In genomic region chr7:67843001-67843400, GRCh38 we compare ENCODE assay signal across 14 cellular contexts.
A peak's percentile ranks its signal among the peaks of the same experiment; 100 is the strongest.
DNase-seq lines count a peak whose midpoint lies in the region; ATAC-seq and TF ChIP-seq lines count a peak whose summit lies in the region.
"Had no signal": no experiment of that assay in that cellular context is flagged by ENCODE, and none has a peak within 500 bp of the region (broad histone marks: within the 10 kb centered on the region; RNA-seq: fewer than 3 reads in every experiment).

No MANE protein-coding gene starts in this region.

- peaks cover 5% of the 10 kb centered on the region for H3K9me3 ChIP-seq in endodermal cell (ENCODE audit: control insufficient read depth, low read length)
- no peaks in the 10 kb centered on the region for H3K9me3 ChIP-seq in PC-3 (ENCODE audit: low read length)
- H3K9me3 ChIP-seq in Peyer's patch = no peaks in the 10 kb centered on the region
- H3K9me3 ChIP-seq: BLaER1 had no signal

- intact Hi-C loops in PC-3 (cut with micrococcal nuclease) = no loop called here

- no TSS peak for BruUV-seq in PC-3 (replicated peaks; lab: Mats Ljungman, UMichigan)

- H3K27me3 ChIP-seq in endodermal cell (ENCODE audit: control insufficient read depth, insufficient read depth, low read length, poor library complexity, severe bottlenecking) (no peaks in the 10 kb centered on the region), PC-3 (ENCODE audit: low read length) (no peaks in the 10 kb centered on the region), Peyer's patch (no peaks in the 10 kb centered on the region)
- H3K27me3 ChIP-seq: BLaER1 had no signal

- no peak for TF ChIP-seq POLR2A in Peyer's patch (IDR thresholded peaks at IDR 0.05)

- H3K27ac ChIP-seq in endodermal cell (ENCODE audit: low read depth, low read length) = no peak overlapping the region
- H3K27ac ChIP-seq in PC-3 (ENCODE audit: low read length) = no peak overlapping the region
- H3K27ac ChIP-seq in Peyer's patch = no peak overlapping the region
- H3K27ac ChIP-seq: BLaER1, GM23248 had no signal

- CTCF ChIA-PET in PC-3 (lab: Charles Lee) = no interaction called here

- peaks cover 15% of the 10 kb centered on the region for H3K4me1 ChIP-seq in endodermal cell (ENCODE audit: control insufficient read depth, insufficient read depth, low read length)
- no peaks in the 10 kb centered on the region for H3K4me1 ChIP-seq in PC-3 (ENCODE audit: insufficient read depth, low read length)
- no peaks in the 10 kb centered on the region for H3K4me1 ChIP-seq in Peyer's patch
- H3K4me1 ChIP-seq: BLaER1 had no signal

- H3K27ac Mint-ChIP-seq in endodermal cell = peak overlapping the region; percentile 18
- H3K27ac Mint-ChIP-seq: CD8-positive, alpha-beta memory T cell; IgD-negative memory B cell had no signal

- no peaks in the 10 kb centered on the region for H3K79me2 ChIP-seq in PC-3 (ENCODE audit: low read length)

- no peaks in the 10 kb centered on the region for H3F3A ChIP-seq in PC-3 (ENCODE audit: low read length, unreplicated experiment)

- ATAC-seq in PC-3 (no peak), HG03045 (IDR thresholded peaks at IDR 0.05; ENCODE audit: unreplicated experiment) (no peak)
- ATAC-seq: GM12878 had no signal

- H3K9me2 ChIP-seq in PC-3 (replicated peaks; ENCODE audit: low read length) = no peaks in the 10 kb centered on the region

- H3K36me3 ChIP-seq in endodermal cell (ENCODE audit: control insufficient read depth, insufficient read depth, low read length) (no peaks in the 10 kb centered on the region), PC-3 (ENCODE audit: low read depth, low read length) (no peaks in the 10 kb centered on the region), Peyer's patch (no peaks in the 10 kb centered on the region)
- H3K36me3 ChIP-seq: BLaER1 had no signal

- POLR2A ChIA-PET in PC-3 (lab: Charles Lee; ENCODE audit: unreplicated experiment) = no interaction called here

- H3K27me3 Mint-ChIP-seq in endodermal cell (ENCODE audit: insufficient read depth) = peaks cover 6% of the 10 kb centered on the region
- H3K27me3 Mint-ChIP-seq: CD8-positive, alpha-beta memory T cell; IgD-negative memory B cell had no signal

- H3K4me2 ChIP-seq in PC-3 (ENCODE audit: low read length) = no peak overlapping the region
- H3K4me2 ChIP-seq: BLaER1 had no signal

- no peaks in the 10 kb centered on the region for H3K36me3 Mint-ChIP-seq in endodermal cell (ENCODE audit: low read depth)
- H3K36me3 Mint-ChIP-seq: IgD-negative memory B cell had no signal

- WGBS in endodermal cell (ENCODE audit: insufficient coverage in 1 of 2, insufficient read length in 1 of 2), 2 experiments = 40 to 63% methylated on average over 3 of the region's 3 CpGs

- peaks cover 11% of the 10 kb centered on the region for H3K9me3 Mint-ChIP-seq in endodermal cell

- no peaks in the 10 kb centered on the region for H4K20me1 ChIP-seq in PC-3 (ENCODE audit: low read length)
- H4K20me1 ChIP-seq: BLaER1 had no signal

- TF ChIP-seq CTCF in endodermal cell (conservative IDR thresholded peaks at IDR 0.05) = no peak
- TF ChIP-seq CTCF in PC-3 (conservative IDR thresholded peaks at IDR 0.05; ENCODE audit: low read depth, low read length) = no peak
- TF ChIP-seq CTCF in Peyer's patch (IDR thresholded peaks at IDR 0.05) = no peak

- peak overlapping the region; percentile 16 for H3K4me3 Mint-ChIP-seq in endodermal cell
- H3K4me3 Mint-ChIP-seq: CD8-positive, alpha-beta memory T cell; IgD-negative memory B cell had no signal

- H2AFZ ChIP-seq in PC-3 (ENCODE audit: low read length) = no peak overlapping the region
- H2AFZ ChIP-seq: GM23248 had no signal

- H3K9ac ChIP-seq in endodermal cell (ENCODE audit: extremely low read depth, low read length, poor library complexity, severe bottlenecking) (peak overlapping the region; percentile 8), PC-3 (ENCODE audit: low read length) (no peak overlapping the region)
- H3K9ac ChIP-seq: BLaER1, GM23248 had no signal

- H3K4me3 ChIP-seq in endodermal cell (ENCODE audit: low read length) (peak overlapping the region; percentile 59), PC-3 (ENCODE audit: low read length) (no peak overlapping the region), Peyer's patch (no peak overlapping the region)
- H3K4me3 ChIP-seq: BLaER1, GM12878, GM23248 had no signal

- DNase-seq in COR-L47 (lab: John Stamatoyannopoulos, UW) (peak; percentile 16), NCI-H82 (lab: John Stamatoyannopoulos, UW) (peak; percentile 87), endodermal cell (no peak), retina (peak; percentile 15), PC-3 (no peak), Peyer's patch (no peak)
- DNase-seq: CD8-positive, alpha-beta memory T cell; DMS53; H7 had no signal

- H3K4me1 Mint-ChIP-seq in endodermal cell = peaks cover 17% of the 10 kb centered on the region
- H3K4me1 Mint-ChIP-seq: CD8-positive, alpha-beta memory T cell; IgD-negative memory B cell had no signal

Comparison
In these comparisons a context has a peak if more than half of its experiments do, and no peak if none do; other contexts are left out.
1. DNase-seq: peak in COR-L47 (single experiment), NCI-H82 (single experiment) and retina (single experiment); none in endodermal cell (single experiment), PC-3 (single experiment) and Peyer's patch (0 of 3).